16 cellular contexts compared by ENCODE assay signal in the genomic region with DNA sequence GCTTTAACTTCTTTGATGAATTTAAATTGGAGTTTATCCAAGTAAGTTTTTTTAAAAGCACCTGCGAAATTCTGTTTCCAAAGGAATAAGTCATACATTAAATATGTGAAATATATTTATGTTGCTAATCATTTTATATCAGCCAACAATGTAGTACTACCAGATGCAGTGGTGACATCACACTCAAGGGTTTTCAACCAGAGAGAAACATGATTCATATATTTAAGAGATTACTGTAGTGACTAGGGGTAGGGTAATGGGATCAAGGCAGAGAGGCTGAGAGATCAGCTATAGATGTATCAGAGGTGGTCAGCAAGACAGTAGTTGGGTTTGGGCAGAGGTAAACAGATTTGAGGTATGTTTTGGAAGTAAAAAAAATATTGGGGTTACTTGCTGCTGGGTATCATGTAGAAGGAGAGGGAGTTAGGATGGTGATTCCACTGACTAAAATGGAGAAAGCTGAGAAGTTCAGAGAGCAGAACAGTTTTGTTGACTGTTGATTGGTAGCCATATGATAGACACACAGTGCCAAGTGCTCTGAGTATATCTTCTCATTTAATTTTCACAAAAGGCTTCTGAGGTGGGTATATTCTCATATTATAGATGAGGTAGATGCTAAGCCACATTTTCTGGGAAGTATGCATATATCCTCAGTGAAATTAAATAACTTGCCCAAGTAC. TPM values are rescaled to one million over a fixed set of nuclear protein-coding genes. Genes with fewer than 3 reads are reported as not detected.
A peak's percentile ranks its signal among the peaks of the same experiment; 100 is the strongest.
DNase-seq lines count a peak whose midpoint lies in the region; TF ChIP-seq lines count a peak whose summit lies in the region.
"Had no signal": no experiment of that assay in that cellular context is flagged by ENCODE, and none has a peak within 500 bp of the region (broad histone marks: within the 10 kb centered on the region; RNA-seq: fewer than 3 reads in every experiment).

No MANE protein-coding gene starts in this region.

- H3K14ac ChIP-seq in mesenchymal stem cell (ENCODE audit: low read length in 2 of 2), result no peak overlapping the region

- H3K4me1 ChIP-seq in mesenchymal stem cell (ENCODE audit: control insufficient read depth, insufficient read depth, low read depth, low read length) (no peaks in the 10 kb centered on the region), hepatocyte (ENCODE audit: insufficient read depth) (peaks cover 4% of the 10 kb centered on the region)

- H2BK12ac ChIP-seq in mesenchymal stem cell (ENCODE audit: low read length in 2 of 2), result no peak overlapping the region

- peaks cover 1% of the 10 kb centered on the region for H3K79me1 ChIP-seq in mesenchymal stem cell (replicated peaks; ENCODE audit: low read length, poor library complexity, severe bottlenecking)

- H3K4me2 ChIP-seq in mesenchymal stem cell (ENCODE audit: low read length, poor library complexity, severe bottlenecking), result no peak overlapping the region
- H3K4me2 ChIP-seq in hepatocyte, result no peak overlapping the region

- H3K4me3 ChIP-seq in mesenchymal stem cell (ENCODE audit: insufficient read depth in 1 of 2, low read depth in 1 of 2, low read length in 2 of 2) (no peak overlapping the region), hepatocyte (no peak overlapping the region)
- H3K4me3 ChIP-seq: K562, SJCRH30 had no signal

- no peak for TF ChIP-seq CTCF in hepatocyte (IDR thresholded peaks at IDR 0.05; ENCODE audit: poor library complexity)

- no peak overlapping the region for H2BK5ac ChIP-seq in mesenchymal stem cell (ENCODE audit: low read depth, low read length, poor library complexity, severe bottlenecking)

- no peak overlapping the region for H4K8ac ChIP-seq in mesenchymal stem cell (ENCODE audit: low read length)

- H2AFZ ChIP-seq in mesenchymal stem cell (ENCODE audit: low read depth, low read length), result no peak overlapping the region
- no peak overlapping the region for H2AFZ ChIP-seq in hepatocyte

- DNase-seq in NCI-H82 (lab: John Stamatoyannopoulos, UW), result peak; percentile 8
- no peak for DNase-seq in NCI-H82 treated with DMSO at 0.1 percent for 48 hours (lab: John Stamatoyannopoulos, UW; ENCODE audit: unreplicated experiment)
- DNase-seq in HCEC 1CT, result peak; percentile 85
- DNase-seq in amniotic epithelial cell (ENCODE audit: low read depth), result peak; percentile 67
- no peak for DNase-seq in mesenchymal stem cell
- no peak for DNase-seq in NCI-H748 (lab: John Stamatoyannopoulos, UW; ENCODE audit: unreplicated experiment)
- DNase-seq in hepatocyte (ENCODE audit: low spot score), result no peak
- DNase-seq in amniotic stem cell (lab: John Stamatoyannopoulos, UW), result no peak
- DNase-seq: anterior cingulate cortex; midbrain; NCI-H146; NK-92 treated with Interleukin-12 subunit alpha and Interleukin-12 subunit beta, amount 100 ng/mL, for 24 hours; SJCRH30; substantia nigra had no signal

- no CpG with 5 or more reads among the region's 1 CpG for WGBS in mesenchymal stem cell
- 98% methylated on average over 1 of the region's 1 CpG for WGBS in hepatocyte (ENCODE audit: low lambda C conversion rate, missing lambda C conversion rate)

- H3K4ac ChIP-seq in mesenchymal stem cell (ENCODE audit: low read depth in 1 of 2, low read length in 2 of 2), result no peak overlapping the region

- no peak overlapping the region for H3K23ac ChIP-seq in mesenchymal stem cell (ENCODE audit: low read length in 2 of 2)

- no peak overlapping the region for H2BK15ac ChIP-seq in mesenchymal stem cell (ENCODE audit: low read depth, poor library complexity, severe bottlenecking)

- no peak overlapping the region for H2BK120ac ChIP-seq in mesenchymal stem cell (ENCODE audit: low read depth, low read length)

- no peaks in the 10 kb centered on the region for H3K27me3 ChIP-seq in mesenchymal stem cell (ENCODE audit: control insufficient read depth in 1 of 2, insufficient read depth in 1 of 2, low read length in 2 of 2)
- H3K27me3 ChIP-seq in hepatocyte, result no peaks in the 10 kb centered on the region
- H3K27me3 ChIP-seq: SJCRH30 had no signal

- H2AK5ac ChIP-seq in mesenchymal stem cell (ENCODE audit: low read length, severe bottlenecking), result no peak overlapping the region

- H3K18ac ChIP-seq in mesenchymal stem cell (ENCODE audit: low read depth in 1 of 2, low read length in 2 of 2), result no peak overlapping the region

- H4K20me1 ChIP-seq in hepatocyte (ENCODE audit: insufficient read depth, poor library complexity, severe bottlenecking), result no peaks in the 10 kb centered on the region

- H4K91ac ChIP-seq in mesenchymal stem cell (ENCODE audit: low read length), result no peak overlapping the region

- H3K9me3 ChIP-seq in mesenchymal stem cell (ENCODE audit: control insufficient read depth, low read length), result no peaks in the 10 kb centered on the region
- H3K9me3 ChIP-seq in hepatocyte (ENCODE audit: low read depth), result no peaks in the 10 kb centered on the region
- H3K9me3 ChIP-seq: SJCRH30 had no signal

- H3K9me2 ChIP-seq in hepatocyte (replicated peaks; ENCODE audit: insufficient read depth), result no peaks in the 10 kb centered on the region

- no peaks in the 10 kb centered on the region for H3K79me2 ChIP-seq in hepatocyte

- peak overlapping the region; percentile 55 for H3K27ac ChIP-seq in mesenchymal stem cell (ENCODE audit: low read length, poor library complexity, severe bottlenecking)
- H3K27ac ChIP-seq in hepatocyte, result no peak overlapping the region
- H3K27ac ChIP-seq: 22Rv1, SJCRH30 had no signal

- H3K36me3 ChIP-seq in mesenchymal stem cell (ENCODE audit: control insufficient read depth in 1 of 2, insufficient read depth in 2 of 2, low read depth in 1 of 2, low read length in 2 of 2) (peaks cover 5 to 81% of the 10 kb centered on the region in 2 experiments), hepatocyte (replicated peaks; ENCODE audit: insufficient read depth, low read depth) (no peaks in the 10 kb centered on the region)

- H3K9ac ChIP-seq in mesenchymal stem cell (ENCODE audit: low read length), result no peak overlapping the region

RNA-seq across cellular contexts. Expression of a gene that starts 39.4 kb away (rescaled TPM):
- polyA plus RNA-seq in mesenchymal stem cell (2013, experiment 1 of 2), result 25.9 TPM
- polyA plus RNA-seq in mesenchymal stem cell (2013, experiment 2 of 2), result 26.4 TPM
- 48.8 and 52.3 TPM in 2 replicates for total RNA-seq in hepatocyte
- 36.8 and 40.5 TPM in 2 replicates for polyA plus RNA-seq in hepatocyte

RNA-seq across cellular contexts. Expression of a gene that starts 40.1 kb away (rescaled TPM):
- polyA plus RNA-seq in mesenchymal stem cell (2013, experiment 1 of 2), result 16.6 TPM
- polyA plus RNA-seq in mesenchymal stem cell (2013, experiment 2 of 2), result 16.8 TPM
- 20.2 and 32.0 TPM in 2 replicates for total RNA-seq in hepatocyte
- 15.6 and 20.2 TPM in 2 replicates for polyA plus RNA-seq in hepatocyte

Comparison
In these comparisons a context has a peak if more than half of its experiments do, and no peak if none do; other contexts are left out.
1. DNase-seq: peak in NCI-H82 (single experiment), HCEC 1CT (single experiment) and amniotic epithelial cell (single experiment); none in NCI-H82 treated with DMSO at 0.1 percent for 48 hours (single experiment), mesenchymal stem cell (single experiment), NCI-H748 (single experiment), hepatocyte (single experiment) and amniotic stem cell (single experiment).